27 cellular contexts compared by ENCODE assay signal in the genomic region with DNA sequence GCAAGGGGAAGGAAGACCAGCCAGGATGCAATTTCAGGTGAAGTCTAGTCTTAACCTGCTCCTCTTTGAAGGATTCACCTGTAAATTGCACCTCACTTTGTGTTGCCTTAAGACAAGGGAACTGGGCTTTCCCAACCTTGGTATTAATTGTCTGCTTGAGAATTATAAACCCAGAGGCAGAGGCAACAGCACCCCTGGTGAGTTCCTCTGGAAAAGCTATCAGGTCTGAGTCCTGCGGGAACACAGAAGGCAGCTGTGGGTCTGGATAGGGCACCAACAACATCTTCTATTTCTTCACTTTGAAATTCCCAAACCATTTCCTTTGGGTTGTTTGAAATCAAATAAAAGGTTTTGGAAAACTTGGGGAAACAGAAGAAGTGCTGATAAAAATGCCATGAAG.
"Had no signal": no experiment of that assay in that cellular context is flagged by ENCODE, and none has a peak within 500 bp of the region (broad histone marks: within the 10 kb centered on the region; RNA-seq: fewer than 3 reads in every experiment).

No MANE protein-coding gene starts in this region.

- FAIRE-seq: endometrium, keratinocyte, pancreas, small intestine had no signal

- DNase-seq: colonic mucosa; effector CD8-positive, alpha-beta T cell; erythroblast; esophagus squamous epithelium; foreskin melanocyte; glutamatergic neuron; heart right ventricle; hippocampal formation; left ventricle myocardium superior; lower lobe of right lung; natural killer cell; pancreas; right lobe of liver; small intestine; stimulated activated CD4-positive, alpha-beta T cell treated with anti-CD3 and anti-CD28 coated beads, Interleukin-15, amount 100 ng/mL, for 24 hours; stimulated activated CD4-positive, alpha-beta T cell treated with anti-CD3 and anti-CD28 coated beads, Interleukin-2, amount 100 ng/mL, for 48 hours; stimulated activated naive B cell treated with anti-CD40 and anti-IgM and Interleukin-4, amounts not matched to agents 10 μg/mL and 1 μg/mL and 100 μg/mL, for 72 hours; stimulated activated naive CD8-positive, alpha-beta T cell treated with anti-CD3 and anti-CD28 coated beads, Interleukin-15, amount 100 ng/mL, for 72 hours; thyroid gland; trophoblast cell had no signal

- H3K9me3 ChIP-seq: colonic mucosa, esophagus squamous epithelium, heart right ventricle, lower lobe of right lung, neutrophil, pancreas, right lobe of liver, suprapubic skin, thyroid gland, vagina had no signal

- H3K27ac Mint-ChIP-seq: dendritic cell treated with granulocyte-macrophage colony-stimulating factor and Interleukin-4, amounts not matched to agents 40 ng/mL and 50 ng/mL, for 4 days; natural killer cell; progenitor cell of endocrine pancreas; stimulated activated naive B cell treated with anti-CD40 and anti-IgM and Interleukin-4, amounts not matched to agents 10 μg/mL and 1 μg/mL and 100 μg/mL, for 72 hours; stimulated activated naive CD8-positive, alpha-beta T cell treated with anti-CD3 and anti-CD28 coated beads, Interleukin-15, amount 100 ng/mL, for 72 hours had no signal

- H3K36me3 ChIP-seq: colonic mucosa, esophagus squamous epithelium, heart right ventricle, lower lobe of right lung, neutrophil, pancreas, suprapubic skin, thyroid gland, vagina had no signal

- H3K27me3 ChIP-seq: colonic mucosa, esophagus squamous epithelium, heart right ventricle, neutrophil, pancreas, right lobe of liver, suprapubic skin, thyroid gland, vagina had no signal

- H3K9me3 Mint-ChIP-seq: dendritic cell treated with granulocyte-macrophage colony-stimulating factor and Interleukin-4, amounts not matched to agents 40 ng/mL and 50 ng/mL, for 4 days; stimulated activated naive B cell treated with anti-CD40 and anti-IgM and Interleukin-4, amounts not matched to agents 10 μg/mL and 1 μg/mL and 100 μg/mL, for 72 hours; stimulated activated naive CD8-positive, alpha-beta T cell treated with anti-CD3 and anti-CD28 coated beads, Interleukin-15, amount 100 ng/mL, for 72 hours had no signal

- H3K4me3 Mint-ChIP-seq: dendritic cell treated with granulocyte-macrophage colony-stimulating factor and Interleukin-4, amounts not matched to agents 40 ng/mL and 50 ng/mL, for 4 days; natural killer cell; stimulated activated naive B cell treated with anti-CD40 and anti-IgM and Interleukin-4, amounts not matched to agents 10 μg/mL and 1 μg/mL and 100 μg/mL, for 72 hours; stimulated activated naive CD8-positive, alpha-beta T cell treated with anti-CD3 and anti-CD28 coated beads, Interleukin-15, amount 100 ng/mL, for 72 hours had no signal

- H3K27ac ChIP-seq: colonic mucosa, esophagus squamous epithelium, heart right ventricle, lower lobe of right lung, neutrophil, pancreas, right lobe of liver, suprapubic skin, thyroid gland, vagina had no signal

- H3K4me1 Mint-ChIP-seq: natural killer cell; stimulated activated naive B cell treated with anti-CD40 and anti-IgM and Interleukin-4, amounts not matched to agents 10 μg/mL and 1 μg/mL and 100 μg/mL, for 72 hours; stimulated activated naive CD8-positive, alpha-beta T cell treated with anti-CD3 and anti-CD28 coated beads, Interleukin-15, amount 100 ng/mL, for 72 hours had no signal

- H3K4me3 ChIP-seq: colonic mucosa, esophagus squamous epithelium, heart right ventricle, lower lobe of right lung, pancreas, right lobe of liver, suprapubic skin, thyroid gland, vagina had no signal

- H3K36me3 Mint-ChIP-seq: natural killer cell; stimulated activated naive B cell treated with anti-CD40 and anti-IgM and Interleukin-4, amounts not matched to agents 10 μg/mL and 1 μg/mL and 100 μg/mL, for 72 hours had no signal

- ATAC-seq: heart right ventricle; left ventricle myocardium superior; lower lobe of right lung; natural killer cell; pancreas; right lobe of liver; stimulated activated naive B cell treated with anti-CD40 and anti-IgM and Interleukin-4, amounts not matched to agents 10 μg/mL and 1 μg/mL and 100 μg/mL, for 72 hours; stimulated activated naive CD8-positive, alpha-beta T cell treated with anti-CD3 and anti-CD28 coated beads, Interleukin-15, amount 100 ng/mL, for 72 hours had no signal

- H3K27me3 Mint-ChIP-seq: dendritic cell treated with granulocyte-macrophage colony-stimulating factor and Interleukin-4, amounts not matched to agents 40 ng/mL and 50 ng/mL, for 4 days; progenitor cell of endocrine pancreas; stimulated activated naive B cell treated with anti-CD40 and anti-IgM and Interleukin-4, amounts not matched to agents 10 μg/mL and 1 μg/mL and 100 μg/mL, for 72 hours; stimulated activated naive CD8-positive, alpha-beta T cell treated with anti-CD3 and anti-CD28 coated beads, Interleukin-15, amount 100 ng/mL, for 72 hours had no signal

- H3K4me1 ChIP-seq: colonic mucosa, esophagus squamous epithelium, heart right ventricle, lower lobe of right lung, right lobe of liver, suprapubic skin, thyroid gland, vagina had no signal
